In the genomic region with DNA sequence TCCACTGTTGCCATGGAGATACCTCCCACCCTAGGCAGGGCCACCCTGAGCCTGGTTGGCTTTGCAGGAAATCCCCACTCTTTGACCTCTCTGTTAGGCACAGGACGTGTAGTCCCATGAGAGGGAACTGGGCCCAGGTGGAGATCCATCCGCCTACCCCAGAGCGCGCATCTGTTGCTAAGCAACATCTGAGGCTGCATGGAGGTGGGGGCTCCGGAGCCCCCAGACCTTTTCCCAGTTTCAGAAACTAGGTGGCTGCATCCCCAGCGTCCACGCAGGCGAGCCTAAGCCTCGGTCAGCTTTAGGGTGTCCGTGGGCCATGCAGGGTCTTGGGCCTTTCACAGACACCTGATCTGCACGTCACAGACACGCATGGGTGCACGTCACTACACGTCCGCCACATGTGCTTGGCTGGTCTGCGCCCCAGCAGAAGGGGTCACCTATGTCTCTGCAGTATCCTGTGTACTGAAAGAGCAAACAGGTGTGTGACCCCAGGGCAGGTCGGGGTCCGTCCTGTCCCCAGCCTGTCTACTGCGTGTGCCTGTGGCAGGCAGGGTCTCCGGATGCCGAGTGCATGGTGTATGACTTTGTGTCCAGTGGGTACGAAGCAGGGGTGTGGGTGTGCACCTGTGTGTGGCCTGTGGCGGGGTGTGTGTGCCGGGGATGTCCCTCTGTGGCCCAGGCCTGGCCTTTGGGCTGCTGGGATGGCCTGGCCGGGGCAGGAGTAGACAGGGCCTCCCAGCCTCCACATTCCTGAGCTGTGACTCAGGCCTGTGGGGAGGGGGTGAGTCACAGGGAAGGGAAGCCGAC, we compare ENCODE assay signal across 8 cellular contexts. TPM values are rescaled to one million over a fixed set of nuclear protein-coding genes. Genes with fewer than 3 reads are reported as not detected.
DNase-seq lines count a peak whose midpoint lies in the region; ATAC-seq and TF ChIP-seq lines count a peak whose summit lies in the region.

No MANE protein-coding gene starts in this region.

- no peak for TF ChIP-seq CTCF in GM06990 (IDR thresholded peaks at IDR 0.05; ENCODE audit: insufficient read depth, low read length, poor library complexity, severe bottlenecking)
- TF ChIP-seq CTCF in Panc1 (IDR thresholded peaks at IDR 0.05), result no peak

- intact Hi-C loops in Panc1 (cut with micrococcal nuclease; ENCODE audit: unreplicated experiment), result no loop called here

- DNase-seq in GM06990 (ENCODE audit: extremely low read depth, insufficient read length) (peak; percentile 86), Panc1 (ENCODE audit: low read depth, low spot score) (no peak), NCI-H345 (lab: John Stamatoyannopoulos, UW) (no peak), hippocampal formation (lab: John Stamatoyannopoulos, UW) (no peak)
- DNase-seq in activated CD8-positive, alpha-beta memory T cell treated with anti-CD3 and anti-CD28 coated beads, Interleukin-2, amount 50 U/mL, for 48 hours, result no peak

- H3K4me1 ChIP-seq in Panc1 (ENCODE audit: control insufficient read depth, insufficient read depth, low read length) (peaks cover 42% of the 10 kb centered on the region), ectodermal cell (ENCODE audit: control insufficient read depth, insufficient read depth, low read length) (peaks cover 61% of the 10 kb centered on the region), muscle layer of duodenum (ENCODE audit: control insufficient read depth in 1 of 2, insufficient read depth in 2 of 2, low read length in 2 of 2) (peaks cover 15 to 65% of the 10 kb centered on the region in 2 donors)

- ATAC-seq in Panc1 (peak; percentile 28), HG03039 (IDR thresholded peaks at IDR 0.05; ENCODE audit: unreplicated experiment) (no peak)

- WGBS in ectodermal cell, 2 experiments, result 66 to 68% methylated on average over 26 of the region's 26 CpGs

- CTCF ChIA-PET in Panc1 (lab: Charles Lee), result interaction anchor here (2.0 kb wide), 1 partner anchor 20 kb away, joined by 46 read pairs; no protein-coding TSS in a partner anchor

- H3K27me3 ChIP-seq in GM06990 (replicated peaks; ENCODE audit: control insufficient read depth, insufficient read depth, low read length) (no peaks in the 10 kb centered on the region; the same call in 1 of the 2 replicates), Panc1 (ENCODE audit: control insufficient read depth, insufficient read depth, low read length) (no peaks in the 10 kb centered on the region), ectodermal cell (ENCODE audit: control insufficient read depth, insufficient read depth, low read length, poor library complexity, severe bottlenecking) (peaks cover 16% of the 10 kb centered on the region), muscle layer of duodenum (ENCODE audit: low read depth, low read length) (no peaks in the 10 kb centered on the region)

- POLR2A ChIA-PET in Panc1 (lab: Charles Lee), result no interaction called here

- in situ Hi-C loops in Panc1 (cut with HindIII; ENCODE audit: low pct_unique_long_range_greater_than_20kb, low sequenced_read_pairs), result no loop called here

- H3K27ac ChIP-seq in Panc1 (ENCODE audit: low read length) (peak overlapping the region; percentile 74), ectodermal cell (ENCODE audit: insufficient read depth, low read depth, low read length, poor library complexity, severe bottlenecking) (peak overlapping the region; percentile 77), muscle layer of duodenum (ENCODE audit: low read length) (peak overlapping the region; percentile 45)

- H3K4me3 ChIP-seq in GM06990 (replicated peaks; ENCODE audit: low read depth, low read length) (no peak overlapping the region), Panc1 (ENCODE audit: low read depth in 2 of 2, low read length in 2 of 2) (no peak overlapping the region), ectodermal cell (ENCODE audit: insufficient read depth, low read depth, low read length) (no peak overlapping the region), muscle layer of duodenum (ENCODE audit: low read depth in 1 of 2, low read length in 2 of 2) (no peak overlapping the region)

- no peaks in the 10 kb centered on the region for H3K9me3 ChIP-seq in Panc1 (ENCODE audit: control insufficient read depth, insufficient read depth, low read depth, low read length)
- H3K9me3 ChIP-seq in ectodermal cell (ENCODE audit: control insufficient read depth, low read length), result no peaks in the 10 kb centered on the region
- H3K9me3 ChIP-seq in muscle layer of duodenum (ENCODE audit: control insufficient read depth in 1 of 2, low read length in 2 of 2), result no peaks in the 10 kb centered on the region

- no peaks in the 10 kb centered on the region for H3K36me3 ChIP-seq in GM06990 (ENCODE audit: control insufficient read depth, insufficient read depth, low read length)
- H3K36me3 ChIP-seq in Panc1 (ENCODE audit: control insufficient read depth, insufficient read depth, low read length), result no peaks in the 10 kb centered on the region; the same call in 1 of the 2 replicates
- no peaks in the 10 kb centered on the region for H3K36me3 ChIP-seq in ectodermal cell (ENCODE audit: control insufficient read depth, insufficient read depth, low read length)
- peaks cover 0 to 5% of the 10 kb centered on the region in 2 donors for H3K36me3 ChIP-seq in muscle layer of duodenum (ENCODE audit: control insufficient read depth in 1 of 2, insufficient read depth in 2 of 2, low read length in 2 of 2)

- no TSS peak for BruUV-seq in Panc1 (replicated peaks; lab: Mats Ljungman, UMichigan)

RNA-seq across cellular contexts. Expression of a gene that starts 4.1 kb away (rescaled TPM):
- 66.6 TPM for total RNA-seq in Panc1 (2021; ENCODE audit: unreplicated experiment)
- polyA plus RNA-seq in Panc1 (2012; ENCODE audit: insufficient read length), result 101 TPM
- polyA plus RNA-seq in ectodermal cell (2013, experiment 1 of 4), result 532 TPM
- 509 TPM for polyA plus RNA-seq in ectodermal cell (2013, experiment 2 of 4)
- 334 TPM for polyA plus RNA-seq in ectodermal cell (2013, experiment 3 of 4)
- 373 TPM for polyA plus RNA-seq in ectodermal cell (2013, experiment 4 of 4)

RNA-seq across cellular contexts. Expression of a gene that starts 10.3 kb away (rescaled TPM):
- 133 TPM for total RNA-seq in Panc1 (2021; ENCODE audit: unreplicated experiment)
- 204 TPM for polyA plus RNA-seq in Panc1 (2012; ENCODE audit: insufficient read length)
- polyA plus RNA-seq in ectodermal cell (2013, experiment 1 of 4), result 21.4 TPM
- polyA plus RNA-seq in ectodermal cell (2013, experiment 2 of 4), result 22.6 TPM
- polyA plus RNA-seq in ectodermal cell (2013, experiment 3 of 4), result 23.2 TPM
- 22.3 TPM for polyA plus RNA-seq in ectodermal cell (2013, experiment 4 of 4)

RNA-seq across cellular contexts. Expression of a gene that starts 16.6 kb away (rescaled TPM):
- 118 TPM for total RNA-seq in Panc1 (2021; ENCODE audit: unreplicated experiment)
- polyA plus RNA-seq in Panc1 (2012; ENCODE audit: insufficient read length), result 76.9 TPM
- 155 TPM for polyA plus RNA-seq in ectodermal cell (2013, experiment 1 of 4)
- polyA plus RNA-seq in ectodermal cell (2013, experiment 2 of 4), result 178 TPM
- polyA plus RNA-seq in ectodermal cell (2013, experiment 3 of 4), result 116 TPM
- 120 TPM for polyA plus RNA-seq in ectodermal cell (2013, experiment 4 of 4)

RNA-seq across cellular contexts. Expression of a gene that starts 20.7 kb away (rescaled TPM):
- total RNA-seq in Panc1 (2021; ENCODE audit: unreplicated experiment), result 7.8 TPM
- polyA plus RNA-seq in Panc1 (2012; ENCODE audit: insufficient read length), result 5.9 TPM
- polyA plus RNA-seq in ectodermal cell (2013, experiment 1 of 4), result 34.3 TPM
- 34.7 TPM for polyA plus RNA-seq in ectodermal cell (2013, experiment 2 of 4)
- polyA plus RNA-seq in ectodermal cell (2013, experiment 3 of 4), result 35.1 TPM
- polyA plus RNA-seq in ectodermal cell (2013, experiment 4 of 4), result 33.8 TPM

RNA-seq across cellular contexts. Expression of a gene that starts 23.5 kb away (rescaled TPM):
- 218 TPM for total RNA-seq in Panc1 (2021; ENCODE audit: unreplicated experiment)
- 365 TPM for polyA plus RNA-seq in Panc1 (2012; ENCODE audit: insufficient read length)
- 126 TPM for polyA plus RNA-seq in ectodermal cell (2013, experiment 1 of 4)
- 105 TPM for polyA plus RNA-seq in ectodermal cell (2013, experiment 2 of 4)
- 117 TPM for polyA plus RNA-seq in ectodermal cell (2013, experiment 3 of 4)
- 124 TPM for polyA plus RNA-seq in ectodermal cell (2013, experiment 4 of 4)
